In the genomic region with DNA sequence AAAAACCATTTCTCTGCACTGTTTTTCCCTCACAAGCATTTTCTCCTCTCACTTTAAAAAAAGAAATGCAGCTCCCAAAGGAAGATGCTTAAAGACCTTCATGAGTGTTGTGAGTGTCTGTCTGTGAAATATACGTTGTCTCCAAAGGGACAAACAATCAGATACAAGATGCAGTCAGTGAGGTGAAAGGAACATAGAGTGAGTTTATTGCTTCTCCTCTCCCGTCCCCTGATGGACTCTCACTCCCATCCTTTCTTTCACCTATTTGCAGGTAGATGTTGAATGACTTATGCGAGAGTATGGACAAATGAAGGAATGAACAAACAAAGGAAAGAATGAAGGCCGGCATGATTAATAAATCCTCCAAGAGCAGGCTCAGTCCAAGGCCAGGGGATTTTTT, we compare ENCODE assay signal across 14 cellular contexts.
A peak's percentile ranks its signal among the peaks of the same experiment; 100 is the strongest.
DNase-seq lines count a peak whose midpoint lies in the region; ATAC-seq, FAIRE-seq and TF ChIP-seq lines count a peak whose summit lies in the region.
"Had no signal": no experiment of that assay in that cellular context is flagged by ENCODE, and none has a peak within 500 bp of the region (broad histone marks: within the 10 kb centered on the region; RNA-seq: fewer than 3 reads in every experiment).

No MANE protein-coding gene starts in this region.

- dilution Hi-C loops in endothelial cell of umbilical vein (cut with MboI; ENCODE audit: extremely low pct_ligation_motif_present, low sequenced_read_pairs), result no loop called here

- POLR2A ChIA-PET in T-cell (lab: Charles Lee) (no interaction called here), endothelial cell of umbilical vein (lab: Charles Lee) (no interaction called here)

- no peaks in the 10 kb centered on the region for H3K9me1 ChIP-seq in endothelial cell of umbilical vein (replicated peaks; ENCODE audit: control insufficient read depth, extremely low read depth, insufficient read depth, low read length)

- peaks cover 84% of the 10 kb centered on the region for H3K4me1 Mint-ChIP-seq in stimulated activated naive CD8-positive, alpha-beta T cell treated with anti-CD3 and anti-CD28 coated beads, Interleukin-15, Interleukin-2, amounts not matched to agents 100 ng/mL and 50 ng/mL, for 24 hours (ENCODE audit: low read depth)
- H3K4me1 Mint-ChIP-seq in T-cell, result peaks cover 52 to 80% (median 61%) of the 10 kb centered on the region in 3 donors

- peak overlapping the region; percentile 68 for H3K4me2 ChIP-seq in endothelial cell of umbilical vein (ENCODE audit: insufficient read depth, low read length)

- H3K4me3 ChIP-seq in endothelial cell of umbilical vein (replicated peaks in 1 of 3; ENCODE audit: insufficient read depth in 1 of 3, low read depth in 1 of 3, low read length in 3 of 3), result no peak overlapping the region
- no peak overlapping the region for H3K4me3 ChIP-seq in ascending aorta
- H3K4me3 ChIP-seq: psoas muscle had no signal

- peaks cover 81% of the 10 kb centered on the region for H3K36me3 Mint-ChIP-seq in stimulated activated naive CD8-positive, alpha-beta T cell treated with anti-CD3 and anti-CD28 coated beads, Interleukin-15, Interleukin-2, amounts not matched to agents 100 ng/mL and 50 ng/mL, for 24 hours (ENCODE audit: low read depth)
- peaks cover 3% of the 10 kb centered on the region for H3K36me3 Mint-ChIP-seq in T-cell

- H3K9me3 ChIP-seq in endothelial cell of umbilical vein (replicated peaks; ENCODE audit: control insufficient read depth, insufficient read depth, low read length), result no peaks in the 10 kb centered on the region
- no peaks in the 10 kb centered on the region for H3K9me3 ChIP-seq in ascending aorta
- H3K9me3 ChIP-seq: psoas muscle had no signal

- DNase-seq in stimulated activated naive CD8-positive, alpha-beta T cell treated with anti-CD3 and anti-CD28 coated beads, Interleukin-15, Interleukin-2, amounts not matched to agents 100 U/mL and 50 U/mL, for 24 hours, result no peak
- DNase-seq in T-cell, result no peak
- no peak for DNase-seq in endothelial cell of umbilical vein (ENCODE audit: low read depth, low spot score)
- no peak for DNase-seq in ascending aorta (ENCODE audit: low spot score in 2 of 2)
- DNase-seq in NCI-H1436 treated with DMSO at 0.1 percent for 48 hours (lab: John Stamatoyannopoulos, UW), result no peak
- no peak for DNase-seq in NCI-H187 (lab: John Stamatoyannopoulos, UW)
- DNase-seq: effector CD4-positive, alpha-beta T cell; kidney; NCI-H1417 treated with DMSO at 0.1 percent for 48 hours; NCI-H524; psoas muscle had no signal

- intact Hi-C loops in endothelial cell of umbilical vein (cut with micrococcal nuclease), result no loop called here
- intact Hi-C loops in ascending aorta (cut with DNase I), result no loop called here

- H3K79me2 ChIP-seq in endothelial cell of umbilical vein (ENCODE audit: control insufficient read depth, insufficient read depth, low read length), result peaks cover 96% of the 10 kb centered on the region

- peaks cover 81% of the 10 kb centered on the region for H3K4me1 ChIP-seq in endothelial cell of umbilical vein (ENCODE audit: control insufficient read depth, extremely low read depth, insufficient read depth, low read length)
- H3K4me1 ChIP-seq in ascending aorta, result no peaks in the 10 kb centered on the region
- H3K4me1 ChIP-seq: psoas muscle had no signal

- H3K36me3 ChIP-seq in endothelial cell of umbilical vein (ENCODE audit: control insufficient read depth in 2 of 2, extremely low read depth in 1 of 2, insufficient read depth in 2 of 2, low read length in 2 of 2), result peaks cover 0 to 5% of the 10 kb centered on the region in 2 experiments
- no peaks in the 10 kb centered on the region for H3K36me3 ChIP-seq in ascending aorta

- H2AFZ ChIP-seq in endothelial cell of umbilical vein (ENCODE audit: low read depth, low read length), result no peak overlapping the region

- no peaks in the 10 kb centered on the region for H3K9me3 Mint-ChIP-seq in stimulated activated naive CD8-positive, alpha-beta T cell treated with anti-CD3 and anti-CD28 coated beads, Interleukin-15, Interleukin-2, amounts not matched to agents 100 ng/mL and 50 ng/mL, for 24 hours
- no peaks in the 10 kb centered on the region for H3K9me3 Mint-ChIP-seq in T-cell

- peak overlapping the region; percentile 76 for H3K4me3 Mint-ChIP-seq in stimulated activated naive CD8-positive, alpha-beta T cell treated with anti-CD3 and anti-CD28 coated beads, Interleukin-15, Interleukin-2, amounts not matched to agents 100 ng/mL and 50 ng/mL, for 24 hours
- H3K4me3 Mint-ChIP-seq in T-cell, result peak overlapping the region; percentile 2 to 53 (median 7)

- H3K27ac Mint-ChIP-seq in stimulated activated naive CD8-positive, alpha-beta T cell treated with anti-CD3 and anti-CD28 coated beads, Interleukin-15, Interleukin-2, amounts not matched to agents 100 ng/mL and 50 ng/mL, for 24 hours, result peak overlapping the region; percentile 92
- H3K27ac Mint-ChIP-seq in T-cell, result peak overlapping the region; percentile 57 to 93

- no peak for FAIRE-seq in endothelial cell of umbilical vein (lab: Jason Lieb, UNC)
- FAIRE-seq: kidney, RCC 7860 had no signal

- no peaks in the 10 kb centered on the region for H4K20me1 ChIP-seq in endothelial cell of umbilical vein (replicated peaks; ENCODE audit: control insufficient read depth, extremely low read depth, insufficient read depth, low read length)

- TF ChIP-seq CTCF in endothelial cell of umbilical vein (IDR thresholded peaks at IDR 0.05; ENCODE audit: extremely low read depth in 1 of 2, insufficient read depth in 1 of 2, low read depth in 1 of 2, low read length in 2 of 2) (no peak), ascending aorta (IDR thresholded peaks at IDR 0.05) (no peak)

- CTCF ChIA-PET in T-cell (lab: Charles Lee) (no interaction called here), endothelial cell of umbilical vein (lab: Charles Lee) (no interaction called here)

- ATAC-seq in stimulated activated naive CD8-positive, alpha-beta T cell treated with anti-CD3 and anti-CD28 coated beads, Interleukin-15, Interleukin-2, amounts not matched to agents 100 U/mL and 50 U/mL, for 24 hours, result no peak
- ATAC-seq in T-cell (replicated peaks in 1 of 4) (no peak), HG03025 (IDR thresholded peaks at IDR 0.05; ENCODE audit: low FRiP score, unreplicated experiment) (no peak)
- ATAC-seq: psoas muscle had no signal

- H3K9ac ChIP-seq in endothelial cell of umbilical vein (replicated peaks; ENCODE audit: extremely low read depth, insufficient read depth, low read length), result peak overlapping the region; percentile 43

- H3K27me3 Mint-ChIP-seq in stimulated activated naive CD8-positive, alpha-beta T cell treated with anti-CD3 and anti-CD28 coated beads, Interleukin-15, Interleukin-2, amounts not matched to agents 100 ng/mL and 50 ng/mL, for 24 hours, result no peaks in the 10 kb centered on the region
- H3K27me3 Mint-ChIP-seq in T-cell, result peaks cover 0 to 7% of the 10 kb centered on the region in 2 donors

- no TSS peak for BruUV-seq in endothelial cell of umbilical vein (replicated peaks; lab: Mats Ljungman, UMichigan)

- H3K27me3 ChIP-seq in endothelial cell of umbilical vein (ENCODE audit: control insufficient read depth in 2 of 2, insufficient read depth in 2 of 2, low read length in 2 of 2) (no peaks in the 10 kb centered on the region), ascending aorta (no peaks in the 10 kb centered on the region)

- TF ChIP-seq POLR2A in endothelial cell of umbilical vein (IDR thresholded peaks at IDR 0.05; ENCODE audit: low read depth, low read length), result no peak

- H3K27ac ChIP-seq in endothelial cell of umbilical vein (ENCODE audit: insufficient read depth, low read depth, low read length), result peak overlapping the region; percentile 10
- no peak overlapping the region for H3K27ac ChIP-seq in ascending aorta
- H3K27ac ChIP-seq: psoas muscle had no signal

TF ChIP-seq in endothelial cell of umbilical vein, 7 proteins besides CTCF, POLR2A, EP300 and RAD21:
- TF ChIP-seq POLR2AphosphoS5 (IDR thresholded peaks at IDR 0.05; ENCODE audit: insufficient read depth, low read depth, low read length), result no peak
- TF ChIP-seq JUN (IDR thresholded peaks at IDR 0.05; ENCODE audit: borderline replicate concordance, insufficient read depth, insufficient read length, low read depth), result no peak
- TF ChIP-seq MYC (IDR thresholded peaks at IDR 0.05; ENCODE audit: low read depth, low read length), result no peak
